Comparison of ENCODE assay signal across 6 cellular contexts in the genomic region with DNA sequence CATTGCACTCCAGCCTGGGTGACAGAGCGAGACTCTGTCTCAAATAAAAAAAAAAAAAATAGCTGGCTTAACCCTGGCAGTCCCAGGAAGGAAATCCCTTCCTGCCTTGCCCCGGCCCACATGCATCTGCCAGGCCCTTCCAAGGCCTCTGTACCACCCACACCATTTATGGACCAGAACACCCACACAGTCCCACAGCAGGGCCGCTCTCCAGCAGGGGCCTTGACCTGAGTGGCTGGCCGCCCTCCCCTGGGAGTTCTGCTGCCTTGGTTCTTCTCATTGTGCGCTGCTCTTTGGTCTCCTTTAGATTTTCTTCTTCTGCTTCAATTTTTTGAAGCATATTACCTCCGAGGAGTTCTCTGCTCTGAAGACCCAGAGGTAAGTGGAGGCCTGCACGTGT. TPM values are rescaled to one million over a fixed set of nuclear protein-coding genes. Genes with fewer than 3 reads are reported as not detected.
"Had no signal": no experiment of that assay in that cellular context is flagged by ENCODE, and none has a peak within 500 bp of the region (broad histone marks: within the 10 kb centered on the region; RNA-seq: fewer than 3 reads in every experiment).

No MANE protein-coding gene starts in this region.

- H3K9me3 ChIP-seq: HAP-1 had no signal

- H3K4me3 ChIP-seq: GM23338, HAP-1, K562 had no signal

- H3K9me3 Mint-ChIP-seq: GM23338 had no signal

- H3K27ac Mint-ChIP-seq: GM23338 had no signal

- H3K4me3 Mint-ChIP-seq: GM23338 had no signal

- H3K4me1 Mint-ChIP-seq: GM23338 had no signal

- H3K4me1 ChIP-seq: HAP-1 had no signal

- ATAC-seq: GM23338, HCT116, K562 had no signal

- DNase-seq: IMR-90, KG1 had no signal

RNA-seq across cellular contexts. Expression of gene CPNE9, which starts 16.1 kb away (rescaled TPM):
- total RNA-seq: IMR-90 had no signal
- polyA plus RNA-seq: IMR-90 had no signal
